ENCODE assay signal across 9 cellular contexts in genomic region chr6:4017058-4017457, GRCh38.
DNase-seq lines count a peak whose midpoint lies in the region; ATAC-seq, FAIRE-seq and TF ChIP-seq lines count a peak whose summit lies in the region.
"Had no signal": no experiment of that assay in that cellular context is flagged by ENCODE, and none has a peak within 500 bp of the region (broad histone marks: within the 10 kb centered on the region; RNA-seq: fewer than 3 reads in every experiment).

No MANE protein-coding gene starts in this region.

- TF ChIP-seq CTCF in HepG2 (CRISPR knock-in tag; IDR thresholded peaks at IDR 0.05) (no peak), tibial nerve (IDR thresholded peaks at IDR 0.05) (no peak)

- H3K27me3 Mint-ChIP-seq in activated naive CD4-positive, alpha-beta T cell treated with anti-CD3 and anti-CD28 coated beads for 36 hours (ENCODE audit: low read depth): no peaks in the 10 kb centered on the region
- H3K27me3 Mint-ChIP-seq in activated naive CD8-positive, alpha-beta T cell treated with anti-CD3 and anti-CD28 coated beads, Interleukin-2, amount 50 U/mL, for 24 hours: no peaks in the 10 kb centered on the region

- no peak for DNase-seq in activated naive CD4-positive, alpha-beta T cell treated with anti-CD3 and anti-CD28 coated beads for 36 hours
- DNase-seq in activated naive CD4-positive, alpha-beta T cell (lab: John Stamatoyannopoulos, UW): no peak
- DNase-seq in activated naive CD8-positive, alpha-beta T cell treated with anti-CD3 and anti-CD28 coated beads, Interleukin-2, amount 50 U/mL, for 24 hours: no peak
- DNase-seq in HepG2 (ENCODE audit: low spot score): no peak
- no peak for DNase-seq in tibial nerve (ENCODE audit: low spot score in 2 of 2)
- DNase-seq in NCI-H146 treated with DMSO at 0.1 percent for 48 hours (lab: John Stamatoyannopoulos, UW; ENCODE audit: unreplicated experiment): no peak
- no peak for DNase-seq in NCI-H1092 (lab: John Stamatoyannopoulos, UW)
- DNase-seq: pancreas had no signal

- 0 out of 2 replicates have a peak, but pooled peaks cover 5% of the 10 kb centered on the region for H4K20me1 ChIP-seq in HepG2 (ENCODE audit: insufficient read depth, low read length)

- no peak overlapping the region for H2AFZ ChIP-seq in HepG2 (ENCODE audit: low read length)

- peaks cover 27% of the 10 kb centered on the region for H3K4me1 ChIP-seq in HepG2 (ENCODE audit: insufficient read depth, low read length)
- H3K4me1 ChIP-seq in tibial nerve: peaks cover 0 to 45% (median 27%) of the 10 kb centered on the region in 4 donors

- FAIRE-seq in HepG2 (lab: Jason Lieb, UNC): peak; percentile 26
- FAIRE-seq: pancreas had no signal

- no peaks in the 10 kb centered on the region for H3K9me3 ChIP-seq in HepG2 (ENCODE audit: low read length)
- no peaks in the 10 kb centered on the region for H3K9me3 ChIP-seq in tibial nerve
- H3K9me3 ChIP-seq: pancreas had no signal

- H3K4me3 Mint-ChIP-seq in activated naive CD4-positive, alpha-beta T cell treated with anti-CD3 and anti-CD28 coated beads for 36 hours: peak overlapping the region; percentile 82
- H3K4me3 Mint-ChIP-seq in activated naive CD8-positive, alpha-beta T cell treated with anti-CD3 and anti-CD28 coated beads, Interleukin-2, amount 50 U/mL, for 24 hours: peak overlapping the region; percentile 94

- H3K4me2 ChIP-seq in HepG2 (ENCODE audit: low read depth, low read length): peak overlapping the region; percentile 86

- BruUV-seq in HepG2 (replicated peaks; lab: Mats Ljungman, UMichigan): no TSS peak

- H3K9me3 Mint-ChIP-seq in activated naive CD4-positive, alpha-beta T cell treated with anti-CD3 and anti-CD28 coated beads for 36 hours: no peaks in the 10 kb centered on the region
- H3K9me3 Mint-ChIP-seq in activated naive CD8-positive, alpha-beta T cell treated with anti-CD3 and anti-CD28 coated beads, Interleukin-2, amount 50 U/mL, for 24 hours: no peaks in the 10 kb centered on the region

- in situ Hi-C loops in HepG2 (cut with HindIII; ENCODE audit: extremely low pct_ligation_motif_present, low pct_unique_long_range_greater_than_20kb): no loop called here

- peaks cover 17% of the 10 kb centered on the region for H3K36me3 Mint-ChIP-seq in activated naive CD4-positive, alpha-beta T cell treated with anti-CD3 and anti-CD28 coated beads for 36 hours (ENCODE audit: low read depth)
- peaks cover 14% of the 10 kb centered on the region for H3K36me3 Mint-ChIP-seq in activated naive CD8-positive, alpha-beta T cell treated with anti-CD3 and anti-CD28 coated beads, Interleukin-2, amount 50 U/mL, for 24 hours (ENCODE audit: low read depth)

- peak overlapping the region; percentile 81 to 91 (median 82); a peak in 5 of 6 replicates for H3K4me3 ChIP-seq in HepG2 (replicated peaks in 1 of 3; ENCODE audit: insufficient read depth in 1 of 3, low read depth in 2 of 3, low read length in 3 of 3)
- H3K4me3 ChIP-seq in tibial nerve: peak overlapping the region in 1 of 4 donors; percentile 83

- TF ChIP-seq EP300 in HepG2 (IDR thresholded peaks at IDR 0.05; ENCODE audit: low read depth in 2 of 2, low read length in 2 of 2) (no peak), HepG2 (CRISPR knock-in tag; IDR thresholded peaks at IDR 0.05; ENCODE audit: borderline replicate concordance) (no peak), tibial nerve (IDR thresholded peaks at IDR 0.05) (no peak)

- no peak for ATAC-seq in activated naive CD8-positive, alpha-beta T cell treated with anti-CD3 and anti-CD28 coated beads, Interleukin-2, amount 50 U/mL, for 24 hours
- ATAC-seq in HepG2: no peak
- no peak for ATAC-seq in GM19328 (IDR thresholded peaks at IDR 0.05; ENCODE audit: unreplicated experiment)

- TF ChIP-seq POLR2A in HepG2 (IDR thresholded peaks at IDR 0.05; ENCODE audit: insufficient read depth in 1 of 2, low read depth in 2 of 2, low read length in 2 of 2): no peak
- TF ChIP-seq POLR2A in tibial nerve (IDR thresholded peaks at IDR 0.05): no peak

- intact Hi-C loops in activated naive CD4-positive, alpha-beta T cell treated with anti-CD3 and anti-CD28 coated beads for 36 hours (cut with micrococcal nuclease): loop anchor here (2.0 to 5.0 kb wide), 4 partner anchors 26 to 950 kb away; partner anchors contain the start of genes RIPK1 and SLC22A23
- intact Hi-C loops in HepG2 (cut with micrococcal nuclease; ENCODE audit: unreplicated experiment): no loop called here

- CTCF ChIA-PET in activated naive CD4-positive, alpha-beta T cell treated with anti-CD3 and anti-CD28 coated beads for 36 hours (lab: Charles Lee): interaction anchor here (0.6 to 2.1 kb wide), 4 partner anchors 42 to 1481 kb away, joined by 3 to 6 read pairs (median 4); partner anchors contain the start of gene FAM50B
- CTCF ChIA-PET in HepG2 (lab: Yijun Ruan, JAX; ENCODE audit: low intra/inter-chr PET ratio, low total read pairs): no interaction called here

- peak overlapping the region; percentile 85 for H3K9ac ChIP-seq in HepG2 (ENCODE audit: insufficient read depth, low read depth, low read length)

- peak overlapping the region; percentile 97 for H3K27ac ChIP-seq in HepG2 (ENCODE audit: extremely low read length, insufficient read depth, low read length)
- H3K27ac ChIP-seq in tibial nerve: peak overlapping the region in 3 of 4 donors; percentile 95 to 96 (median 96)

- POLR2A ChIA-PET in HepG2 (lab: Yijun Ruan, JAX): no interaction called here

- H3K27me3 ChIP-seq in HepG2 (ENCODE audit: control insufficient read depth in 1 of 2, insufficient read depth in 2 of 2, low read length in 2 of 2): no peaks in the 10 kb centered on the region; a peak in 2 of 5 replicates
- no peaks in the 10 kb centered on the region for H3K27me3 ChIP-seq in tibial nerve
- H3K27me3 ChIP-seq: pancreas had no signal

- peaks cover 59% of the 10 kb centered on the region for H3K4me1 Mint-ChIP-seq in activated naive CD4-positive, alpha-beta T cell treated with anti-CD3 and anti-CD28 coated beads for 36 hours (ENCODE audit: low read depth)
- peaks cover 68% of the 10 kb centered on the region for H3K4me1 Mint-ChIP-seq in activated naive CD8-positive, alpha-beta T cell treated with anti-CD3 and anti-CD28 coated beads, Interleukin-2, amount 50 U/mL, for 24 hours

- H3K36me3 ChIP-seq in HepG2 (replicated peaks in 1 of 2; ENCODE audit: control insufficient read depth in 1 of 2, insufficient read depth in 2 of 2, low read length in 2 of 2) (peaks cover 0 to 5% of the 10 kb centered on the region in 2 experiments; a peak in 2 of 5 replicates), tibial nerve (peaks cover 0 to 19% (median 0%) of the 10 kb centered on the region in 3 donors)
- H3K36me3 ChIP-seq: pancreas had no signal

- peak overlapping the region; percentile 88 for H3K27ac Mint-ChIP-seq in activated naive CD4-positive, alpha-beta T cell treated with anti-CD3 and anti-CD28 coated beads for 36 hours
- H3K27ac Mint-ChIP-seq in activated naive CD8-positive, alpha-beta T cell treated with anti-CD3 and anti-CD28 coated beads, Interleukin-2, amount 50 U/mL, for 24 hours: peak overlapping the region; percentile 94

- peaks cover 59% of the 10 kb centered on the region for H3K79me2 ChIP-seq in HepG2 (ENCODE audit: insufficient read depth, low read length)

- no peak for TF ChIP-seq RAD21 in HepG2 (CRISPR knock-in tag; IDR thresholded peaks at IDR 0.05)

TF ChIP-seq in HepG2, 621 proteins besides CTCF, POLR2A, EP300 and RAD21:
- no peak for TF ChIP-seq HHEX (CRISPR knock-in tag; IDR thresholded peaks at IDR 0.05)
- 0 out of 2 replicates have a peak, but pooled peaks have one; percentile 8 for TF ChIP-seq E2F1 (CRISPR knock-in tag; IDR thresholded peaks at IDR 0.05)
- TF ChIP-seq YEATS4 (CRISPR knock-in tag; IDR thresholded peaks at IDR 0.05; ENCODE audit: borderline replicate concordance): peak; percentile 41
